32 cellular contexts compared by ENCODE assay signal in genomic region chr6:138215071-138215470, GRCh38. TPM values are rescaled to one million over a fixed set of nuclear protein-coding genes. Genes with fewer than 3 reads are reported as not detected.
"Had no signal": no experiment of that assay in that cellular context is flagged by ENCODE, and none has a peak within 500 bp of the region (broad histone marks: within the 10 kb centered on the region; RNA-seq: fewer than 3 reads in every experiment).

No MANE protein-coding gene starts in this region.

- H3K27me3 ChIP-seq: brain microvascular endothelial cell, MG63 had no signal

- H3K4me3 ChIP-seq: MG63 had no signal

- H3K36me3 ChIP-seq: brain microvascular endothelial cell had no signal

- H3K27ac ChIP-seq: brain microvascular endothelial cell had no signal

- H3K9me3 ChIP-seq: MG63 had no signal

- DNase-seq: activated CD4-positive, alpha-beta T cell treated with anti-CD3 and anti-CD28 coated beads, Interleukin-2, amount 10 ng/mL, durations not matched to agents 24 days and 14 days; activated CD4-positive, alpha-beta T cell treated with anti-CD3 and anti-CD28 coated beads, Interleukin-2, amount 50 U/mL, for 4 hours; activated CD8-positive, alpha-beta T cell treated with anti-CD3 and anti-CD28 coated beads for 36 hours; activated effector memory CD4-positive, alpha-beta T cell treated with anti-CD3 and anti-CD28 coated beads, Interleukin-2, amount 50 U/mL, for 16 hours; activated naive CD4-positive, alpha-beta T cell; activated naive CD4-positive, alpha-beta T cell treated with anti-CD3 and anti-CD28 coated beads, Interleukin-2, amount 50 U/mL, for 16 hours; activated naive CD8-positive, alpha-beta T cell treated with anti-CD3 and anti-CD28 coated beads for 36 hours; activated T-cell treated with anti-CD3 and anti-CD28 coated beads, Interleukin-2, amount 50 U/mL, for 1 hour; activated T-cell treated with anti-CD3 and anti-CD28 coated beads, Interleukin-2, amount 50 U/mL, for 72 hours; amniotic stem cell; aorta; brain microvascular endothelial cell; Kasumi-1; KG1; MG63; NCI-H1048; NCI-H1105 treated with DMSO at 0.1 percent for 48 hours; NCI-H1436; NCI-H1694; NCI-H1930; NCI-H2081 treated with DMSO at 0.1 percent for 48 hours; NCI-H226; NCI-H446 treated with DMSO at 0.1 percent for 48 hours; NCI-H524; NCI-H69; Right ventricle myocardium superior; SW 1271; T-helper 1 cell; T-helper 2 cell; T-helper 9 cell had no signal

- ATAC-seq: activated CD8-positive, alpha-beta T cell treated with anti-CD3 and anti-CD28 coated beads for 36 hours; activated T-cell treated with anti-CD3 and anti-CD28 coated beads, Interleukin-2, amount 50 U/mL, for 72 hours; activated T-helper 17 cell treated with anti-CD3 and anti-CD28 coated beads, Interleukin-2, amount 50 U/mL, for 72 hours had no signal

RNA-seq across cellular contexts. Expression of gene PBOV1, which starts 3.2 kb away (rescaled TPM):
- total RNA-seq: activated CD4-positive, alpha-beta T cell treated with anti-CD3 and anti-CD28 coated beads, Interleukin-2, amount 10 ng/mL, durations not matched to agents 24 days and 14 days; activated CD8-positive, alpha-beta memory T cell treated with anti-CD3 and anti-CD28 coated beads for 36 hours; activated CD8-positive, alpha-beta T cell treated with anti-CD3 and anti-CD28 coated beads for 36 hours; activated naive CD8-positive, alpha-beta T cell treated with anti-CD3 and anti-CD28 coated beads for 36 hours; activated T-cell treated with anti-CD3 and anti-CD28 coated beads, Interleukin-2, amount 50 U/mL, for 72 hours; activated T-helper 17 cell treated with anti-CD3 and anti-CD28 coated beads, Interleukin-2, amount 50 U/mL, for 72 hours; aorta; Right ventricle myocardium superior had no signal
- polyA plus RNA-seq: aorta had no signal
